In genomic region chr21:33109574-33110339, GRCh38 we compare ENCODE assay signal across 9 cellular contexts. TPM values are rescaled to one million over a fixed set of nuclear protein-coding genes. Genes with fewer than 3 reads are reported as not detected.
DNase-seq lines count a peak whose midpoint lies in the region; ATAC-seq and TF ChIP-seq lines count a peak whose summit lies in the region.
"Had no signal": no experiment of that assay in that cellular context is flagged by ENCODE, and none has a peak within 500 bp of the region (broad histone marks: within the 10 kb centered on the region; RNA-seq: fewer than 3 reads in every experiment).

No MANE protein-coding gene starts in this region.

- TF ChIP-seq CTCF in RWPE2 (IDR thresholded peaks at IDR 0.05; ENCODE audit: poor library complexity, severe bottlenecking) (no peak), glutamatergic neuron (IDR thresholded peaks at IDR 0.05; ENCODE audit: partially characterized antibody, unreplicated experiment) (no peak), esophagus squamous epithelium (IDR thresholded peaks at IDR 0.05) (no peak)

- intact Hi-C loops in esophagus squamous epithelium (cut with DNase I): no loop called here

- peaks cover 26% of the 10 kb centered on the region for H3K4me1 Mint-ChIP-seq in glutamatergic neuron (ENCODE audit: low read depth, unreplicated experiment)
- peaks cover 5 to 9% of the 10 kb centered on the region in 2 donors for H3K4me1 Mint-ChIP-seq in stimulated activated naive B cell treated with anti-CD40 and anti-IgM and Interleukin-4, amounts not matched to agents 10 μg/mL and 1 μg/mL and 100 μg/mL, for 72 hours

- peak overlapping the region; percentile 89 for H3K4me3 Mint-ChIP-seq in glutamatergic neuron (ENCODE audit: unreplicated experiment)
- peak overlapping the region in 1 of 2 donors; percentile 46 for H3K4me3 Mint-ChIP-seq in stimulated activated naive B cell treated with anti-CD40 and anti-IgM and Interleukin-4, amounts not matched to agents 10 μg/mL and 1 μg/mL and 100 μg/mL, for 72 hours

- no peak overlapping the region for H3K4me3 ChIP-seq in RWPE2 (ENCODE audit: severe bottlenecking)
- peak overlapping the region in 1 of 4 donors; percentile 34 for H3K4me3 ChIP-seq in esophagus squamous epithelium

- peaks cover 5% of the 10 kb centered on the region for H3K27me3 Mint-ChIP-seq in glutamatergic neuron (ENCODE audit: unreplicated experiment)
- H3K27me3 Mint-ChIP-seq in stimulated activated naive B cell treated with anti-CD40 and anti-IgM and Interleukin-4, amounts not matched to agents 10 μg/mL and 1 μg/mL and 100 μg/mL, for 72 hours: peaks cover 66 to 83% of the 10 kb centered on the region in 2 donors

- no peaks in the 10 kb centered on the region for H3K4me1 ChIP-seq in RWPE2 (ENCODE audit: insufficient read depth, poor library complexity, severe bottlenecking)
- peaks cover 3 to 23% (median 5%) of the 10 kb centered on the region in 3 donors for H3K4me1 ChIP-seq in esophagus squamous epithelium

- TF ChIP-seq POLR2A in esophagus squamous epithelium (IDR thresholded peaks at IDR 0.05): no peak

- WGBS in esophagus squamous epithelium, 2 donors: 3 to 22% methylated on average over 12 to 25 of the region's 45 CpGs

- ATAC-seq in RWPE2 (ENCODE audit: low read depth) (peak; percentile 62), GM21825 (IDR thresholded peaks at IDR 0.05; ENCODE audit: unreplicated experiment) (no peak)
- ATAC-seq in stimulated activated naive B cell treated with anti-CD40 and anti-IgM and Interleukin-4, amounts not matched to agents 10 μg/mL and 1 μg/mL and 100 μg/mL, for 72 hours (replicated peaks): peak; percentile 33 to 42

- no peak overlapping the region for H3K27ac Mint-ChIP-seq in glutamatergic neuron (ENCODE audit: unreplicated experiment)
- no peak overlapping the region for H3K27ac Mint-ChIP-seq in stimulated activated naive B cell treated with anti-CD40 and anti-IgM and Interleukin-4, amounts not matched to agents 10 μg/mL and 1 μg/mL and 100 μg/mL, for 72 hours

- H3K9me3 Mint-ChIP-seq in glutamatergic neuron (ENCODE audit: unreplicated experiment): peaks cover 13% of the 10 kb centered on the region
- no peaks in the 10 kb centered on the region for H3K9me3 Mint-ChIP-seq in stimulated activated naive B cell treated with anti-CD40 and anti-IgM and Interleukin-4, amounts not matched to agents 10 μg/mL and 1 μg/mL and 100 μg/mL, for 72 hours

- H3K27me3 ChIP-seq in RWPE2 (ENCODE audit: insufficient read depth, poor library complexity, severe bottlenecking): peaks cover 74% of the 10 kb centered on the region
- peaks cover 0 to 92% (median 9%) of the 10 kb centered on the region in 4 donors for H3K27me3 ChIP-seq in esophagus squamous epithelium

- peak; percentile 10 to 29 for DNase-seq in activated CD4-positive, alpha-beta T cell treated with anti-CD3 and anti-CD28 coated beads for 24 hours (ENCODE audit: low read depth in 2 of 2)
- no peak for DNase-seq in activated CD4-positive, alpha-beta T cell treated with anti-CD3 and anti-CD28 coated beads, Interleukin-2, amount 50 U/mL, for 4 hours
- DNase-seq in RWPE2 (ENCODE audit: low spot score) (no peak), glutamatergic neuron (peak; percentile 68), SHP77 treated with DMSO at 0.1 percent for 48 hours (lab: John Stamatoyannopoulos, UW) (no peak), esophagus squamous epithelium (lab: John Stamatoyannopoulos, UW) (no peak)
- no peak for DNase-seq in stimulated activated naive B cell treated with anti-CD40 and anti-IgM and Interleukin-4, amounts not matched to agents 10 μg/mL and 1 μg/mL and 100 μg/mL, for 72 hours

- H3K36me3 Mint-ChIP-seq in glutamatergic neuron (ENCODE audit: unreplicated experiment): peaks cover 10% of the 10 kb centered on the region
- H3K36me3 Mint-ChIP-seq in stimulated activated naive B cell treated with anti-CD40 and anti-IgM and Interleukin-4, amounts not matched to agents 10 μg/mL and 1 μg/mL and 100 μg/mL, for 72 hours: no peaks in the 10 kb centered on the region

- H3K27ac ChIP-seq in RWPE2 (ENCODE audit: poor library complexity, severe bottlenecking): no peak overlapping the region
- no peak overlapping the region for H3K27ac ChIP-seq in esophagus squamous epithelium
- H3K27ac ChIP-seq: VCaP had no signal

- H3K36me3 ChIP-seq in RWPE2 (ENCODE audit: low read depth) (no peaks in the 10 kb centered on the region), esophagus squamous epithelium (no peaks in the 10 kb centered on the region)

- H3K9me3 ChIP-seq in RWPE2 (ENCODE audit: severe bottlenecking): no peaks in the 10 kb centered on the region
- H3K9me3 ChIP-seq in esophagus squamous epithelium: no peaks in the 10 kb centered on the region

RNA-seq across cellular contexts. Expression of gene OLIG1, which starts 39.8 kb away (rescaled TPM):
- total RNA-seq in glutamatergic neuron (ENCODE audit: unreplicated experiment) (14.2 TPM), esophagus squamous epithelium (not detected)

Comparison
In these comparisons a context has a peak if more than half of its experiments do, and no peak if none do; other contexts are left out.
1. DNase-seq: peak in activated CD4-positive, alpha-beta T cell treated with anti-CD3 and anti-CD28 coated beads for 24 hours (2 of 2) and glutamatergic neuron (single experiment); none in activated CD4-positive, alpha-beta T cell treated with anti-CD3 and anti-CD28 coated beads, Interleukin-2, amount 50 U/mL, for 4 hours (0 of 2), RWPE2 (single experiment), stimulated activated naive B cell treated with anti-CD40 and anti-IgM and Interleukin-4, amounts not matched to agents 10 μg/mL and 1 μg/mL and 100 μg/mL, for 72 hours (single experiment), SHP77 treated with DMSO at 0.1 percent for 48 hours (single experiment) and esophagus squamous epithelium (single experiment).
2. RNA of gene OLIG1, which starts 39.8 kb away (total RNA-seq): 14.2 TPM in glutamatergic neuron (single experiment); not detected in esophagus squamous epithelium; every median in the first group is over 10 times any median in the second.